In the genomic region with DNA sequence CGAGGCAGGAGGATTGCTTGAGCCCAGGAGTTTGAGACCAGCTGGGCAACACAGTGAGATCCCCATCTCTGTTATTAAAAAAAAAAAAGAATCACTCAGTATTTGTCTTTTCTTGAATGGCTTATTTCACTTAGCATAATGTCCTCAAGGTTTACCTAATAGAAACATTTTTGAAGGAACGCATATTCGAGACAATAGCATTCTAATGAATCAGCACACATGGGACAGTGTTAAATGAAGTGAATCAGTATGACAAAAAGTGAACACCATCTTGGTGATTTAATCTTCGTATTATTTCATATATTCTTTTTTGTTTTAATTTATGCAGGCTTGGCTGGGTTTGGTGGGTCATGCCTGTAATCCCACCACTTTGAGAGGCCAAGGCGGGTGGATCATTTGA, we compare ENCODE assay signal across 29 cellular contexts. TPM values are rescaled to one million over a fixed set of nuclear protein-coding genes. Genes with fewer than 3 reads are reported as not detected.
DNase-seq lines count a peak whose midpoint lies in the region; ATAC-seq lines count a peak whose summit lies in the region.
"Had no signal": no experiment of that assay in that cellular context is flagged by ENCODE, and none has a peak within 500 bp of the region (broad histone marks: within the 10 kb centered on the region; RNA-seq: fewer than 3 reads in every experiment).

No MANE protein-coding gene starts in this region.

- ATAC-seq in naive thymus-derived CD4-positive, alpha-beta T cell, result no peak
- no peak for ATAC-seq in activated CD4-positive, CD25-positive, alpha-beta regulatory T cell treated with anti-CD3 and anti-CD28 coated beads, Interleukin-2, amount 50 U/mL, for 24 hours
- ATAC-seq: left colon, right lobe of liver, upper lobe of right lung had no signal

- H3K4me1 Mint-ChIP-seq in CD4-positive, alpha-beta memory T cell, result peaks cover 31 to 52% (median 37%) of the 10 kb centered on the region in 4 donors
- H3K4me1 Mint-ChIP-seq in activated naive CD8-positive, alpha-beta T cell (ENCODE audit: low read depth), result peaks cover 44% of the 10 kb centered on the region
- H3K4me1 Mint-ChIP-seq in naive thymus-derived CD4-positive, alpha-beta T cell, result peaks cover 15 to 54% (median 47%) of the 10 kb centered on the region in 7 donors

- H3K27me3 ChIP-seq in CD4-positive, alpha-beta memory T cell (ENCODE audit: insufficient read depth, low read length), result no peaks in the 10 kb centered on the region
- no peaks in the 10 kb centered on the region for H3K27me3 ChIP-seq in naive thymus-derived CD4-positive, alpha-beta T cell (ENCODE audit: control insufficient read depth in 2 of 2, insufficient read depth in 2 of 2, low read length in 2 of 2)
- H3K27me3 ChIP-seq: ascending aorta, cardiac muscle cell, esophagus muscularis mucosa, Peyer's patch, right lobe of liver, suprapubic skin, upper lobe of right lung had no signal

- no peak overlapping the region for H3K4me3 ChIP-seq in CD4-positive, alpha-beta memory T cell (ENCODE audit: low read length in 2 of 2)
- no peak overlapping the region for H3K4me3 ChIP-seq in naive thymus-derived CD4-positive, alpha-beta T cell (ENCODE audit: low read length)
- H3K4me3 ChIP-seq: ascending aorta, cardiac muscle cell, esophagus muscularis mucosa, Peyer's patch, right lobe of liver, suprapubic skin, upper lobe of right lung had no signal

- no peak for DNase-seq in CD4-positive, alpha-beta memory T cell
- peak; percentile 14 for DNase-seq in EL
- no peak for DNase-seq in naive thymus-derived CD4-positive, alpha-beta T cell
- DNase-seq in NCI-H82 treated with DMSO at 0.1 percent for 48 hours (lab: John Stamatoyannopoulos, UW; ENCODE audit: unreplicated experiment), result no peak
- DNase-seq in DMS 273 (lab: John Stamatoyannopoulos, UW; ENCODE audit: unreplicated experiment), result no peak
- DNase-seq: activated CD8-positive, alpha-beta memory T cell treated with anti-CD3 and anti-CD28 coated beads for 24 hours; activated naive CD4-positive, alpha-beta T cell treated with anti-CD3 and anti-CD28 coated beads, Interleukin-2, amount 10 ng/mL, durations not matched to agents 7 days and 5 days; cortex of kidney; DMS 273 treated with DMSO at 0.1 percent for 48 hours; GOT3; left colon; mammary epithelial cell; NCI-H1092 treated with DMSO at 0.1 percent for 48 hours; NCI-H187 treated with DMSO at 0.1 percent for 48 hours; NCI-H524 treated with DMSO at 0.1 percent for 48 hours; Peyer's patch; right lobe of liver; SHP77 treated with DMSO at 0.1 percent for 48 hours; stimulated activated CD4-positive, alpha-beta T cell treated with anti-CD3 and anti-CD28 coated beads, Interleukin-12 subunit alpha, Interleukin-12 subunit beta, amount 100 ng/mL, for 4 hours; stimulated activated CD4-positive, alpha-beta T cell treated with anti-CD3 and anti-CD28 coated beads, Interleukin-4, amount 100 ng/mL, for 24 hours; stimulated activated naive CD4-positive, alpha-beta T cell; upper lobe of right lung had no signal

- H3K27ac ChIP-seq in CD4-positive, alpha-beta memory T cell (ENCODE audit: low read depth, low read length), result no peak overlapping the region
- no peak overlapping the region for H3K27ac ChIP-seq in naive thymus-derived CD4-positive, alpha-beta T cell (ENCODE audit: low read depth, low read length)
- H3K27ac ChIP-seq: ascending aorta, cardiac muscle cell, esophagus muscularis mucosa, right lobe of liver, suprapubic skin, upper lobe of right lung had no signal

- H3K9me3 ChIP-seq in CD4-positive, alpha-beta memory T cell (ENCODE audit: control insufficient read depth in 1 of 2, low read length in 2 of 2), result no peaks in the 10 kb centered on the region
- no peaks in the 10 kb centered on the region for H3K9me3 ChIP-seq in naive thymus-derived CD4-positive, alpha-beta T cell (ENCODE audit: control insufficient read depth in 2 of 3, low read length in 3 of 3)
- H3K9me3 ChIP-seq: ascending aorta, esophagus muscularis mucosa, Peyer's patch, right lobe of liver, upper lobe of right lung had no signal

- intact Hi-C loops in CD4-positive, alpha-beta memory T cell (cut with micrococcal nuclease), result no loop called here
- intact Hi-C loops in naive thymus-derived CD4-positive, alpha-beta T cell (cut with micrococcal nuclease), result loop anchor here in 1 of 2 donors (10.0 kb wide), 1 partner anchor 52 kb away; no protein-coding TSS in a partner anchor

- H3K4me3 Mint-ChIP-seq in CD4-positive, alpha-beta memory T cell, result peak overlapping the region in 5 of 8 donors; percentile 21 to 73 (median 57)
- no peak overlapping the region for H3K4me3 Mint-ChIP-seq in activated naive CD8-positive, alpha-beta T cell
- peak overlapping the region in 4 of 10 donors; percentile 8 to 42 (median 14) for H3K4me3 Mint-ChIP-seq in naive thymus-derived CD4-positive, alpha-beta T cell
- H3K4me3 Mint-ChIP-seq: activated naive CD4-positive, alpha-beta T cell treated with anti-CD3 and anti-CD28 coated beads, Interleukin-2, amount 10 ng/mL, durations not matched to agents 7 days and 5 days; CD14-positive monocyte had no signal

- POLR2A ChIA-PET in CD4-positive, alpha-beta memory T cell (lab: Charles Lee; ENCODE audit: partially characterized antibody), result interaction anchor here (0.7 to 1.6 kb wide), 2 partner anchors 39 to 60 kb away, joined by 3 to 4 read pairs; no protein-coding TSS in a partner anchor
- POLR2A ChIA-PET in naive thymus-derived CD4-positive, alpha-beta T cell (lab: Charles Lee), result no interaction called here

- H3K4me1 ChIP-seq in CD4-positive, alpha-beta memory T cell (ENCODE audit: insufficient read depth, low read length), result peaks cover 39% of the 10 kb centered on the region
- H3K4me1 ChIP-seq in naive thymus-derived CD4-positive, alpha-beta T cell (ENCODE audit: control insufficient read depth in 2 of 2, insufficient read depth in 2 of 2, low read length in 2 of 2), result peaks cover 22 to 27% of the 10 kb centered on the region in 2 donors
- H3K4me1 ChIP-seq: ascending aorta, suprapubic skin, upper lobe of right lung had no signal

- peak overlapping the region; percentile 78 to 92 (median 86) for H3K27ac Mint-ChIP-seq in CD4-positive, alpha-beta memory T cell
- peak overlapping the region; percentile 75 for H3K27ac Mint-ChIP-seq in activated naive CD8-positive, alpha-beta T cell
- peak overlapping the region in 8 of 9 donors; percentile 28 to 87 (median 77) for H3K27ac Mint-ChIP-seq in naive thymus-derived CD4-positive, alpha-beta T cell

- H3K36me3 ChIP-seq in CD4-positive, alpha-beta memory T cell (ENCODE audit: insufficient read depth, low read length), result no peaks in the 10 kb centered on the region
- H3K36me3 ChIP-seq in naive thymus-derived CD4-positive, alpha-beta T cell (ENCODE audit: control insufficient read depth in 2 of 3, insufficient read depth in 3 of 3, low read length in 3 of 3), result peaks cover 0 to 5% (median 0%) of the 10 kb centered on the region in 3 experiments
- H3K36me3 ChIP-seq: ascending aorta, cardiac muscle cell, Peyer's patch, right lobe of liver, suprapubic skin, upper lobe of right lung had no signal

- peaks cover 3 to 16% of the 10 kb centered on the region in 2 donors for H3K36me3 Mint-ChIP-seq in CD4-positive, alpha-beta memory T cell
- peaks cover 5% of the 10 kb centered on the region for H3K36me3 Mint-ChIP-seq in activated naive CD8-positive, alpha-beta T cell
- H3K36me3 Mint-ChIP-seq in naive thymus-derived CD4-positive, alpha-beta T cell, result peaks cover 0 to 31% (median 16%) of the 10 kb centered on the region in 5 donors

- H3K27me3 Mint-ChIP-seq in CD4-positive, alpha-beta memory T cell, result no peaks in the 10 kb centered on the region
- no peaks in the 10 kb centered on the region for H3K27me3 Mint-ChIP-seq in activated naive CD8-positive, alpha-beta T cell
- no peaks in the 10 kb centered on the region for H3K27me3 Mint-ChIP-seq in naive thymus-derived CD4-positive, alpha-beta T cell
- H3K27me3 Mint-ChIP-seq: activated naive CD4-positive, alpha-beta T cell treated with anti-CD3 and anti-CD28 coated beads, Interleukin-2, amount 10 ng/mL, durations not matched to agents 7 days and 5 days had no signal

- CTCF ChIA-PET in CD4-positive, alpha-beta memory T cell (lab: Charles Lee; ENCODE audit: partially characterized antibody), result interaction anchor here (1.2 kb wide), 1 partner anchor 89 kb away, joined by 5 read pairs; no protein-coding TSS in a partner anchor
- CTCF ChIA-PET in naive thymus-derived CD4-positive, alpha-beta T cell (lab: Charles Lee), result no interaction called here

- peaks cover 0 to 1% (median 0%) of the 10 kb centered on the region in 8 donors for H3K9me3 Mint-ChIP-seq in CD4-positive, alpha-beta memory T cell
- H3K9me3 Mint-ChIP-seq in activated naive CD8-positive, alpha-beta T cell (ENCODE audit: low read depth), result no peaks in the 10 kb centered on the region
- peaks cover 0 to 8% (median 0%) of the 10 kb centered on the region in 11 donors for H3K9me3 Mint-ChIP-seq in naive thymus-derived CD4-positive, alpha-beta T cell
- H3K9me3 Mint-ChIP-seq: CD14-positive monocyte had no signal

RNA-seq across cellular contexts. Expression of a gene that starts 44.7 kb away (rescaled TPM):
- 100 to 1,000 TPM; 483 to 484 TPM for total RNA-seq in CD4-positive, alpha-beta memory T cell
- 100 to 1,000 TPM in 1 of 2 donors, 10 to 100 TPM in 1; 79.2 to 169 TPM for polyA plus RNA-seq in CD4-positive, alpha-beta memory T cell
- 100 to 1,000 TPM; 272 to 514 (median 397) TPM for total RNA-seq in naive thymus-derived CD4-positive, alpha-beta T cell
- polyA plus RNA-seq in naive thymus-derived CD4-positive, alpha-beta T cell, result 100 to 1,000 TPM in 1 of 2 donors, 10 to 100 TPM in 1; 92.3 to 103 TPM
